Comparison of ENCODE assay signal across 22 cellular contexts in the genomic region with DNA sequence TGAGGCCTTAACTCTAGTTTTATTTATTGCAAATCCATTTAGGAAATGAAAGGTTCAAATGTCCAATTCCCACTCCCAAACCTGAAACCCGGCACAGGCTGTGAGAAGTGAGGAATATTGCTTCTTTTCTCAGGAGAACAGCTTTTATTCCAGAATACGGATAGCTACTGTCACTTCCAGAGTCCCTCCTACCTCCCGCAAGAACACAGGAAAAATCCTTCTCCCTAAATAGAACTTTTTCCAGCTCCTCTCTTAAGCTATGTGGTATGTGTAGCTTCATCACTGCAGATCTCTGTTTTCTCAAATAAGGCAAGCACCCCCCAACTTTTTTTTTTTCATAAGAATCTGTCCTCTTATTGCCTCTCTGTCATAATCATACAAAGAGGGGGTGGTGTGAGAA.
DNase-seq lines count a peak whose midpoint lies in the region; ATAC-seq and TF ChIP-seq lines count a peak whose summit lies in the region.
"Had no signal": no experiment of that assay in that cellular context is flagged by ENCODE, and none has a peak within 500 bp of the region (broad histone marks: within the 10 kb centered on the region; RNA-seq: fewer than 3 reads in every experiment).

No MANE protein-coding gene starts in this region.

- peaks cover 19% of the 10 kb centered on the region for H3K4me1 Mint-ChIP-seq in progenitor cell of endocrine pancreas (ENCODE audit: low read depth)
- H3K4me1 Mint-ChIP-seq: activated naive CD8-positive, alpha-beta T cell treated with anti-CD3 and anti-CD28 coated beads, Interleukin-2, amount 10 ng/mL, durations not matched to agents 7 days and 5 days; CD8-positive, alpha-beta memory T cell had no signal

- TF ChIP-seq CTCF in heart right ventricle (IDR thresholded peaks at IDR 0.05) (no peak), hepatocyte (IDR thresholded peaks at IDR 0.05; ENCODE audit: poor library complexity) (no peak), progenitor cell of endocrine pancreas (IDR thresholded peaks at IDR 0.05; ENCODE audit: unreplicated experiment) (no peak), uterus (IDR thresholded peaks at IDR 0.05) (no peak)

- H3K79me2 ChIP-seq in hepatocyte: peaks cover 60% of the 10 kb centered on the region

- H3K27me3 ChIP-seq in heart right ventricle (no peaks in the 10 kb centered on the region), hepatocyte (no peaks in the 10 kb centered on the region), uterus (no peaks in the 10 kb centered on the region)
- H3K27me3 ChIP-seq: gastrocnemius medialis, right lobe of liver had no signal

- DNase-seq in heart right ventricle: no peak
- no peak for DNase-seq in left cardiac atrium
- no peak for DNase-seq in hepatocyte (ENCODE audit: low spot score)
- no peak for DNase-seq in progenitor cell of endocrine pancreas (ENCODE audit: low spot score, unreplicated experiment)
- DNase-seq in uterus: no peak
- DNase-seq in activated CD4-positive, alpha-beta T cell treated with anti-CD3 and anti-CD28 coated beads, Interleukin-2, amount 50 U/mL, for 1 hour: no peak
- DNase-seq in NOMO-1 (lab: John Stamatoyannopoulos, UW; ENCODE audit: unreplicated experiment in 2 of 2): no peak
- no peak for DNase-seq in GDM1 (lab: John Stamatoyannopoulos, UW)
- DNase-seq: activated CD4-positive, CD25-positive, alpha-beta regulatory T cell treated with anti-CD3 and anti-CD28 coated beads, Interleukin-2, amount 50 U/mL, for 72 hours; activated effector memory CD4-positive, alpha-beta T cell treated with anti-CD3 and anti-CD28 coated beads, Interleukin-2, amount 50 U/mL, for 16 hours; activated naive CD8-positive, alpha-beta T cell treated with anti-CD3 and anti-CD28 coated beads, Interleukin-2, amount 10 ng/mL, durations not matched to agents 7 days and 5 days; AML-193; CD8-positive, alpha-beta memory T cell; effector memory CD8-positive, alpha-beta T cell; gastrocnemius medialis; mammary epithelial cell; NCI-H2081 treated with DMSO at 0.1 percent for 48 hours; NCI-H446; OCI-M1; right lobe of liver; stimulated activated CD4-positive, alpha-beta T cell treated with anti-CD3 and anti-CD28 coated beads, Interleukin-15, amount 100 ng/mL, for 24 hours; stimulated activated naive CD8-positive, alpha-beta T cell treated with anti-CD3 and anti-CD28 coated beads, Interleukin-15, amount 100 ng/mL, for 72 hours had no signal

- no peak overlapping the region for H2AFZ ChIP-seq in hepatocyte

- H3K9me3 ChIP-seq in heart right ventricle (peaks cover 0 to 17% (median 9%) of the 10 kb centered on the region in 11 donors), hepatocyte (ENCODE audit: low read depth) (peaks cover 6% of the 10 kb centered on the region), uterus (no peaks in the 10 kb centered on the region)

- H3K27ac ChIP-seq in heart right ventricle: peak overlapping the region in 8 of 10 donors; percentile 8 to 69 (median 41)
- no peak overlapping the region for H3K27ac ChIP-seq in hepatocyte
- peak overlapping the region; percentile 79 to 93 for H3K27ac ChIP-seq in uterus
- H3K27ac ChIP-seq: right lobe of liver had no signal

- peaks cover 13% of the 10 kb centered on the region for H3K9me3 Mint-ChIP-seq in progenitor cell of endocrine pancreas (ENCODE audit: low read depth)

- WGBS in heart right ventricle, 2 donors: 24 to 25% methylated on average over 3 of the region's 3 CpGs
- WGBS in hepatocyte (ENCODE audit: low lambda C conversion rate, missing lambda C conversion rate): 78% methylated on average over 3 of the region's 3 CpGs

- H3K4me1 ChIP-seq in heart right ventricle (peaks cover 0 to 39% (median 14%) of the 10 kb centered on the region in 9 donors), hepatocyte (ENCODE audit: insufficient read depth) (peaks cover 9% of the 10 kb centered on the region), uterus (no peaks in the 10 kb centered on the region)
- H3K4me1 ChIP-seq: right lobe of liver had no signal

- H3K36me3 Mint-ChIP-seq in progenitor cell of endocrine pancreas (ENCODE audit: insufficient read depth): peaks cover 35% of the 10 kb centered on the region

- H4K20me1 ChIP-seq in hepatocyte (ENCODE audit: insufficient read depth, poor library complexity, severe bottlenecking): peaks cover 10% of the 10 kb centered on the region

- H3K4me3 ChIP-seq in heart right ventricle: peak overlapping the region in 1 of 10 donors; percentile 12
- no peak overlapping the region for H3K4me3 ChIP-seq in hepatocyte
- H3K4me3 ChIP-seq in uterus: peak overlapping the region in 1 of 2 donors; percentile 10
- H3K4me3 ChIP-seq: gastrocnemius medialis, right lobe of liver had no signal

- no peak overlapping the region for H3K4me3 Mint-ChIP-seq in progenitor cell of endocrine pancreas (ENCODE audit: low read depth)
- H3K4me3 Mint-ChIP-seq: activated naive CD8-positive, alpha-beta T cell treated with anti-CD3 and anti-CD28 coated beads, Interleukin-2, amount 10 ng/mL, durations not matched to agents 7 days and 5 days; CD8-positive, alpha-beta memory T cell; effector memory CD8-positive, alpha-beta T cell had no signal

- TF ChIP-seq POLR2A in uterus (IDR thresholded peaks at IDR 0.05): no peak

- ATAC-seq in heart right ventricle (peak in 4 of 8 donors; percentile 54 to 71 (median 67)), left cardiac atrium (no peak)
- ATAC-seq: effector memory CD8-positive, alpha-beta T cell; gastrocnemius medialis; right lobe of liver; stimulated activated naive CD8-positive, alpha-beta T cell treated with anti-CD3 and anti-CD28 coated beads, Interleukin-15, amount 100 ng/mL, for 72 hours had no signal

- H3K27me3 Mint-ChIP-seq in progenitor cell of endocrine pancreas: no peaks in the 10 kb centered on the region
- H3K27me3 Mint-ChIP-seq: activated naive CD8-positive, alpha-beta T cell treated with anti-CD3 and anti-CD28 coated beads, Interleukin-2, amount 10 ng/mL, durations not matched to agents 7 days and 5 days; effector memory CD8-positive, alpha-beta T cell; stimulated activated naive CD8-positive, alpha-beta T cell treated with anti-CD3 and anti-CD28 coated beads, Interleukin-15, amount 100 ng/mL, for 72 hours had no signal

- intact Hi-C loops in heart right ventricle (cut with DNase I) (loop anchor here in 1 of 10 donors (10.0 kb wide), 1 partner anchor 419 kb away; no protein-coding TSS in a partner anchor), left cardiac atrium (cut with DNase I) (no loop called here), uterus (cut with DNase I; ENCODE audit: low total_unique reads) (no loop called here)

- peak overlapping the region; percentile 29 for H3K4me2 ChIP-seq in hepatocyte

- H3K9me2 ChIP-seq in hepatocyte (replicated peaks; ENCODE audit: insufficient read depth): no peaks in the 10 kb centered on the region

- H3K36me3 ChIP-seq in heart right ventricle (no peaks in the 10 kb centered on the region), hepatocyte (replicated peaks; ENCODE audit: insufficient read depth, low read depth) (no peaks in the 10 kb centered on the region), uterus (no peaks in the 10 kb centered on the region)
- H3K36me3 ChIP-seq: gastrocnemius medialis, right lobe of liver had no signal

- peak overlapping the region; percentile 65 for H3K27ac Mint-ChIP-seq in progenitor cell of endocrine pancreas
- H3K27ac Mint-ChIP-seq: activated naive CD8-positive, alpha-beta T cell treated with anti-CD3 and anti-CD28 coated beads, Interleukin-2, amount 10 ng/mL, durations not matched to agents 7 days and 5 days; CD8-positive, alpha-beta memory T cell; effector memory CD8-positive, alpha-beta T cell; stimulated activated naive CD8-positive, alpha-beta T cell treated with anti-CD3 and anti-CD28 coated beads, Interleukin-15, amount 100 ng/mL, for 72 hours had no signal
